ENCODE assay signal across 14 cellular contexts in genomic region chrX:84078991-84079390, GRCh38.
DNase-seq lines count a peak whose midpoint lies in the region; ATAC-seq and TF ChIP-seq lines count a peak whose summit lies in the region.
"Had no signal": no experiment of that assay in that cellular context is flagged by ENCODE, and none has a peak within 500 bp of the region (broad histone marks: within the 10 kb centered on the region; RNA-seq: fewer than 3 reads in every experiment).

No MANE protein-coding gene starts in this region.

- H3K9me3 ChIP-seq in skeletal muscle satellite cell (replicated peaks; ENCODE audit: low read length) (no peaks in the 10 kb centered on the region), upper lobe of right lung (no peaks in the 10 kb centered on the region)

- intact Hi-C loops in upper lobe of right lung (cut with DNase I), result no loop called here

- H3K36me3 ChIP-seq in skeletal muscle satellite cell (ENCODE audit: insufficient read depth, low read length) (no peaks in the 10 kb centered on the region), upper lobe of right lung (no peaks in the 10 kb centered on the region)

- TF ChIP-seq CTCF in upper lobe of right lung (IDR thresholded peaks at IDR 0.05), result no peak

- H3K4me3 ChIP-seq in skeletal muscle satellite cell (ENCODE audit: low read length) (no peak overlapping the region), upper lobe of right lung (no peak overlapping the region)

- peak; percentile 20 for DNase-seq in DMS53 (lab: John Stamatoyannopoulos, UW)
- DNase-seq in DMS53 treated with DMSO at 0.1 percent for 48 hours (lab: John Stamatoyannopoulos, UW; ENCODE audit: unreplicated experiment), result no peak
- peak; percentile 12 for DNase-seq in NCI-H510A treated with DMSO at 0.1 percent for 48 hours (lab: John Stamatoyannopoulos, UW)
- DNase-seq in myocyte (ENCODE audit: low read depth), result peak; percentile 0
- no peak for DNase-seq in upper lobe of right lung
- DNase-seq in OCI-M2 (lab: John Stamatoyannopoulos, UW; ENCODE audit: unreplicated experiment), result no peak
- DNase-seq: CD4-positive, CD25-positive, alpha-beta regulatory T cell; HFFc6; KBM-7; NCI-H1694; NCI-H82 had no signal

- ATAC-seq in GM19023 (IDR thresholded peaks at IDR 0.05; ENCODE audit: unreplicated experiment), result no peak
- ATAC-seq in upper lobe of right lung, result no peak

- no peaks in the 10 kb centered on the region for H3K27me3 ChIP-seq in skeletal muscle satellite cell (ENCODE audit: control insufficient read depth, insufficient read depth, low read length)
- no peaks in the 10 kb centered on the region for H3K27me3 ChIP-seq in upper lobe of right lung

- H3K4me2 ChIP-seq in skeletal muscle satellite cell (ENCODE audit: low read length), result peak overlapping the region; percentile 52

- H3K4me1 ChIP-seq in skeletal muscle satellite cell (ENCODE audit: control insufficient read depth, insufficient read depth, low read length) (no peaks in the 10 kb centered on the region), upper lobe of right lung (no peaks in the 10 kb centered on the region)

- H3K27ac ChIP-seq in upper lobe of right lung, result no peak overlapping the region
- H3K27ac ChIP-seq: 22Rv1 had no signal

- H3K9ac ChIP-seq in skeletal muscle satellite cell (ENCODE audit: low read depth, low read length), result no peak overlapping the region

Comparison
In these comparisons a context has a peak if more than half of its experiments do, and no peak if none do; other contexts are left out.
1. DNase-seq: peak in DMS53 (single experiment), NCI-H510A treated with DMSO at 0.1 percent for 48 hours (single experiment) and myocyte (single experiment); none in DMS53 treated with DMSO at 0.1 percent for 48 hours (single experiment), upper lobe of right lung (single experiment) and OCI-M2 (single experiment).